In genomic region chr10:99329238-99329890, GRCh38 we compare ENCODE assay signal across 1 cellular context.
A peak's percentile ranks its signal among the peaks of the same experiment; 100 is the strongest.
TF ChIP-seq lines count a peak whose summit lies in the region.

Gene CNNM1, plus strand, starts transcription at chr10:99329356. Its CDS starts 32 bp downstream, at chr10:99329388.

TF ChIP-seq in A549, 52 proteins besides CTCF, POLR2A, EP300 and RAD21 (continued from another document):
- TF ChIP-seq ZNF302 (CRISPR knock-in tag; IDR thresholded peaks at IDR 0.05) (no peak), MYC (IDR thresholded peaks at IDR 0.05; ENCODE audit: borderline replicate concordance, low read length) (peak; percentile 92; the same call in 1 of the 2 replicates), MAX (IDR thresholded peaks at IDR 0.05) (peak; percentile 97), EHF (CRISPR knock-in tag; IDR thresholded peaks at IDR 0.05) (no peak), KDM5A (IDR thresholded peaks at IDR 0.05) (no peak), ZSCAN20 (CRISPR knock-in tag; IDR thresholded peaks at IDR 0.05) (no peak), HMGXB4 (CRISPR knock-in tag; IDR thresholded peaks at IDR 0.05; ENCODE audit: borderline replicate concordance) (no peak), POLR2AphosphoS2 (conservative IDR thresholded peaks at IDR 0.05; ENCODE audit: low read length) (no peak), BHLHE40 (IDR thresholded peaks at IDR 0.05; ENCODE audit: low read depth, low read length) (peak; percentile 58), SREBF2 (IDR thresholded peaks at IDR 0.05) (no peak), CBX2 (IDR thresholded peaks at IDR 0.05; ENCODE audit: borderline replicate concordance, low read depth) (no peak), NPAS2 (CRISPR knock-in tag; IDR thresholded peaks at IDR 0.05; ENCODE audit: borderline replicate concordance) (no peak), CBX8 (IDR thresholded peaks at IDR 0.05) (no peak), GATA3 (IDR thresholded peaks at IDR 0.05; ENCODE audit: borderline replicate concordance) (no peak), RCOR1 (IDR thresholded peaks at IDR 0.05; ENCODE audit: low read depth, low read length) (no peak), FOSL2 (IDR thresholded peaks at IDR 0.05) (no peak), FOSL2 (CRISPR knock-in tag; IDR thresholded peaks at IDR 0.05) (no peak), CHD4 (IDR thresholded peaks at IDR 0.05; ENCODE audit: borderline replicate concordance) (no peak), HOXB13 (CRISPR knock-in tag; IDR thresholded peaks at IDR 0.05; ENCODE audit: low read depth) (no peak), EHMT2 (IDR thresholded peaks at IDR 0.05; ENCODE audit: low read depth) (no peak), E2F6 (IDR thresholded peaks at IDR 0.05; ENCODE audit: borderline replicate concordance, low read depth) (peak; percentile 81), HES2 (IDR thresholded peaks at IDR 0.05) (no peak), HDAC2 (IDR thresholded peaks at IDR 0.05) (no peak), ESRRA (IDR thresholded peaks at IDR 0.05; ENCODE audit: borderline replicate concordance, low read length) (no peak), KDM1A (IDR thresholded peaks at IDR 0.05; ENCODE audit: low read depth) (no peak), CHD2 (IDR thresholded peaks at IDR 0.05; ENCODE audit: low read length, partially characterized antibody) (no peak), BCL3 (IDR thresholded peaks at IDR 0.05) (peak; percentile 61; the same call in 2 of the 3 replicates), MAFK (IDR thresholded peaks at IDR 0.05; ENCODE audit: partially characterized antibody) (no peak), PBX3 (IDR thresholded peaks at IDR 0.05) (no peak), JUNB (IDR thresholded peaks at IDR 0.05) (no peak), ATOH8 (CRISPR knock-in tag; IDR thresholded peaks at IDR 0.05; ENCODE audit: low read depth) (no peak), RNF2 (IDR thresholded peaks at IDR 0.05; ENCODE audit: borderline replicate concordance, low read depth) (peak; percentile 84; the same call in 1 of the 2 replicates), SMC3 (IDR thresholded peaks at IDR 0.05) (no peak; the same call in 2 of the 3 replicates), HEYL (CRISPR knock-in tag; IDR thresholded peaks at IDR 0.05) (no peak)
